In genomic region chr17:82450357-82451106, GRCh38 we compare ENCODE assay signal across 8 cellular contexts. TPM values are rescaled to one million over a fixed set of nuclear protein-coding genes. Genes with fewer than 3 reads are reported as not detected.
A peak's percentile ranks its signal among the peaks of the same experiment; 100 is the strongest.
DNase-seq lines count a peak whose midpoint lies in the region; ATAC-seq and TF ChIP-seq lines count a peak whose summit lies in the region.

Gene CYBC1, minus strand, starts transcription at chr17:82450752. Its CDS starts 1,498 bp downstream, at chr17:82449254.

- peak in 3 of 11 experiments; percentile 12 to 31 (median 29) for TF ChIP-seq CTCF in spleen (IDR thresholded peaks at IDR 0.05 in 8 of 11, conservative IDR thresholded peaks at IDR 0.05 in 3 of 11)

- H3K36me3 ChIP-seq in spleen = peaks cover 0 to 26% (median 19%) of the 10 kb centered on the region in 6 donors

- H3K4me1 ChIP-seq in spleen = peaks cover 18 to 67% (median 47%) of the 10 kb centered on the region in 6 donors

- 0 to 2% (median 1%) methylated on average over 62 to 91 of the region's 91 CpGs for WGBS in spleen, 5 donors

- no peaks in the 10 kb centered on the region for H3K27me3 ChIP-seq in spleen (replicated peaks in 1 of 7)

- DNase-seq in ACHN (peak; percentile 95), NCI-H345 treated with DMSO at 0.1 percent for 48 hours (lab: John Stamatoyannopoulos, UW; ENCODE audit: unreplicated experiment) (peak; percentile 89), caudate nucleus (lab: John Stamatoyannopoulos, UW) (peak in 60 of 61 donors; percentile 48 to 95 (median 86)), iris pigment epithelial cell (ENCODE audit: low read depth) (peak; percentile 94), spleen (peak; percentile 98)
- DNase-seq in activated CD4-positive, CD25-positive, alpha-beta regulatory T cell treated with anti-CD3 and anti-CD28 coated beads, Interleukin-2, amount 50 U/mL, for 16 hours (ENCODE audit: low read depth, low spot score) = peak; percentile 90

- no peaks in the 10 kb centered on the region for H3K9me3 ChIP-seq in spleen

- ATAC-seq in GM18907 (IDR thresholded peaks at IDR 0.05; ENCODE audit: unreplicated experiment) (peak; percentile 62), HG03196 (IDR thresholded peaks at IDR 0.05; ENCODE audit: unreplicated experiment) (peak; percentile 70)

- H3K27ac ChIP-seq in caudate nucleus (ENCODE audit: low read depth, low read length) (peak within 1 kb of the TSS; percentile 92), spleen (peak within 1 kb of the TSS; percentile 78 to 100 (median 98))

- peak; percentile 38 to 74 (median 56) for TF ChIP-seq POLR2A in spleen (IDR thresholded peaks at IDR 0.05)

- in situ Hi-C loops in ACHN (cut with HindIII; ENCODE audit: low pct_ligation_motif_present, low pct_unique_long_range_greater_than_20kb, low sequenced_read_pairs) = no loop called here

- intact Hi-C loops in spleen (cut with DNase I; ENCODE audit: low total_unique reads) = no loop called here

- peak within 1 kb of the TSS; percentile 65 to 99 (median 96) for H3K4me3 ChIP-seq in spleen

RNA-seq across cellular contexts. Expression of gene CYBC1, which starts in this region (rescaled TPM):
- 100 to 1,000 TPM; 225 to 333 (median 288) TPM for total RNA-seq in spleen
- polyA plus RNA-seq in spleen = 100 to 1,000 TPM; 105 to 192 (median 132) TPM

Comparison
In these comparisons a context has a peak if more than half of its experiments do, and no peak if none do; other contexts are left out.
1. Peak in every context shown above with its lines: DNase-seq, ATAC-seq, H3K4me3 ChIP-seq and H3K27ac ChIP-seq.